8 cellular contexts compared by ENCODE assay signal in genomic region chr18:50967714-50968661, GRCh38. TPM values are rescaled to one million over a fixed set of nuclear protein-coding genes. Genes with fewer than 3 reads are reported as not detected.
DNase-seq lines count a peak whose midpoint lies in the region; ATAC-seq and TF ChIP-seq lines count a peak whose summit lies in the region.

Gene ELAC1 (plus strand): TSS chr18:50968040. CDS start chr18:50974405, 6,365 bp downstream.

- DNase-seq in DMS53 (lab: John Stamatoyannopoulos, UW) (peak; percentile 99), HuH-7.5 (ENCODE audit: low spot score) (peak; percentile 57), activated T-helper 1 cell treated with Interleukin-2 at 50 U/mL for 16 hours (ENCODE audit: low read depth) (peak; percentile 55), esophagus squamous epithelium (lab: John Stamatoyannopoulos, UW) (peak; percentile 5), naive B cell (peak; percentile 69)

- intact Hi-C loops in esophagus squamous epithelium (cut with DNase I) = loop anchor here (10.0 kb wide), 1 partner anchor 57 kb away; no protein-coding TSS in a partner anchor

- H3K4me3 Mint-ChIP-seq in naive B cell = peak within 1 kb of the TSS; percentile 67 to 96 (median 94)
- H3K4me3 Mint-ChIP-seq in stimulated activated memory B cell treated with anti-CD40 and anti-IgM and Interleukin-4, amounts not matched to agents 10 μg/mL and 1 μg/mL and 100 μg/mL, for 72 hours = peak within 1 kb of the TSS; percentile 91

- peaks cover 4 to 14% (median 12%) of the 10 kb centered on the region in 7 donors for H3K9me3 Mint-ChIP-seq in naive B cell
- H3K9me3 Mint-ChIP-seq in stimulated activated memory B cell treated with anti-CD40 and anti-IgM and Interleukin-4, amounts not matched to agents 10 μg/mL and 1 μg/mL and 100 μg/mL, for 72 hours = peaks cover 8% of the 10 kb centered on the region

- H3K27me3 ChIP-seq in esophagus squamous epithelium = no peaks in the 10 kb centered on the region

- WGBS in esophagus squamous epithelium, 2 donors = 0% methylated on average over 9 to 10 of the region's 84 CpGs

- no peak for TF ChIP-seq CTCF in esophagus squamous epithelium (IDR thresholded peaks at IDR 0.05)

- peaks cover 9 to 35% (median 13%) of the 10 kb centered on the region in 3 donors for H3K4me1 ChIP-seq in esophagus squamous epithelium

- H3K36me3 Mint-ChIP-seq in naive B cell = peaks cover 11 to 12% of the 10 kb centered on the region in 2 donors
- H3K36me3 Mint-ChIP-seq in stimulated activated memory B cell treated with anti-CD40 and anti-IgM and Interleukin-4, amounts not matched to agents 10 μg/mL and 1 μg/mL and 100 μg/mL, for 72 hours = peaks cover 10% of the 10 kb centered on the region

- TF ChIP-seq POLR2A in esophagus squamous epithelium (IDR thresholded peaks at IDR 0.05) = peak in 2 of 4 donors; percentile 95 to 96

- H3K27ac Mint-ChIP-seq in naive B cell = peak within 1 kb of the TSS; percentile 79 to 97 (median 94)
- peak within 1 kb of the TSS; percentile 35 for H3K27ac Mint-ChIP-seq in stimulated activated memory B cell treated with anti-CD40 and anti-IgM and Interleukin-4, amounts not matched to agents 10 μg/mL and 1 μg/mL and 100 μg/mL, for 72 hours

- no peaks in the 10 kb centered on the region for H3K36me3 ChIP-seq in esophagus squamous epithelium

- peak within 1 kb of the TSS; percentile 96 to 99 (median 98) for H3K27ac ChIP-seq in esophagus squamous epithelium

- ATAC-seq in GM21526 (IDR thresholded peaks at IDR 0.05; ENCODE audit: low FRiP score, unreplicated experiment) (peak; percentile 93), naive B cell (ENCODE audit: low read depth in 2 of 2) (peak; percentile 89 to 91)
- ATAC-seq in stimulated activated memory B cell treated with anti-CD40 and anti-IgM and Interleukin-4, amounts not matched to agents 10 μg/mL and 1 μg/mL and 100 μg/mL, for 72 hours = peak; percentile 98

- H3K4me3 ChIP-seq in esophagus squamous epithelium = peak within 1 kb of the TSS; percentile 80 to 95 (median 92)

- no peaks in the 10 kb centered on the region for H3K27me3 Mint-ChIP-seq in naive B cell
- no peaks in the 10 kb centered on the region for H3K27me3 Mint-ChIP-seq in stimulated activated memory B cell treated with anti-CD40 and anti-IgM and Interleukin-4, amounts not matched to agents 10 μg/mL and 1 μg/mL and 100 μg/mL, for 72 hours

- H3K9me3 ChIP-seq in esophagus squamous epithelium = peaks cover 0 to 6% (median 2%) of the 10 kb centered on the region in 3 donors

- H3K4me1 Mint-ChIP-seq in naive B cell = peaks cover 13 to 20% (median 15%) of the 10 kb centered on the region in 3 donors
- peaks cover 28% of the 10 kb centered on the region for H3K4me1 Mint-ChIP-seq in stimulated activated memory B cell treated with anti-CD40 and anti-IgM and Interleukin-4, amounts not matched to agents 10 μg/mL and 1 μg/mL and 100 μg/mL, for 72 hours

TF ChIP-seq in PFSK-1, 5 proteins besides CTCF, POLR2A, EP300 and RAD21:
- peak; percentile 93 for TF ChIP-seq TAF1 (IDR thresholded peaks at IDR 0.05; ENCODE audit: borderline replicate concordance, insufficient read depth, low read length)
- TF ChIP-seq POLR2AphosphoS5 (IDR thresholded peaks at IDR 0.05; ENCODE audit: low read depth, low read length) = peak; percentile 87
- no peak for TF ChIP-seq FOXP2 (optimal IDR thresholded peaks at IDR 0.05; ENCODE audit: borderline replicate concordance, extremely low read depth, extremely low read length, insufficient read depth)

RNA-seq across cellular contexts. Expression of gene ELAC1, which starts in this region (rescaled TPM):
- polyA plus RNA-seq in PFSK-1 (2012; ENCODE audit: insufficient read length, low read depth) = 5.1 TPM
- 1 to 10 TPM; 1.6 to 8.9 (median 6.0) TPM for total RNA-seq in esophagus squamous epithelium
- polyA plus RNA-seq in naive B cell (ENCODE audit: low read depth in 6 of 6) = 10 to 100 TPM; 15.7 to 21.8 (median 19.4) TPM

Comparison
In these comparisons a context has a peak if more than half of its experiments do, and no peak if none do; other contexts are left out.
1. Peak in every context shown above with its lines: DNase-seq, ATAC-seq, H3K4me3 ChIP-seq and H3K27ac ChIP-seq.
2. DNase-seq: peak in every context shown above with its lines; median percentile 99 in DMS53; 69 in naive B cell; 57 in HuH-7.5; 55 in activated T-helper 1 cell treated with Interleukin-2 at 50 U/mL for 16 hours; 5 in esophagus squamous epithelium.